ENCODE assay signal across 28 cellular contexts in genomic region chr11:75849917-75850316, GRCh38. TPM values are rescaled to one million over a fixed set of nuclear protein-coding genes. Genes with fewer than 3 reads are reported as not detected.
A peak's percentile ranks its signal among the peaks of the same experiment; 100 is the strongest.
DNase-seq lines count a peak whose midpoint lies in the region; ATAC-seq and TF ChIP-seq lines count a peak whose summit lies in the region.
"Had no signal": no experiment of that assay in that cellular context is flagged by ENCODE, and none has a peak within 500 bp of the region (broad histone marks: within the 10 kb centered on the region; RNA-seq: fewer than 3 reads in every experiment).

No MANE protein-coding gene starts in this region.

- ATAC-seq in GM19023 (IDR thresholded peaks at IDR 0.05; ENCODE audit: unreplicated experiment) = no peak
- no peak for ATAC-seq in upper lobe of left lung (ENCODE audit: low FRiP score in 2 of 2)
- ATAC-seq: activated T-cell treated with anti-CD3 and anti-CD28 coated beads, Interleukin-2, amount 50 U/mL, for 4 hours; HCT116; pancreas had no signal

- peaks cover 45% of the 10 kb centered on the region for H3K36me3 ChIP-seq in BLaER1
- H3K36me3 ChIP-seq in upper lobe of left lung = peaks cover 0 to 13% (median 3%) of the 10 kb centered on the region in 4 donors
- H3K36me3 ChIP-seq: brain microvascular endothelial cell, pancreas, right atrium auricular region had no signal

- no peak overlapping the region for H3K27ac ChIP-seq in BLaER1
- H3K27ac ChIP-seq in layer of hippocampus (ENCODE audit: low read depth, low read length) = peak overlapping the region; percentile 62
- peak overlapping the region in 1 of 4 donors; percentile 49 for H3K27ac ChIP-seq in upper lobe of left lung
- H3K27ac ChIP-seq: brain microvascular endothelial cell, epithelial cell of prostate, pancreas, Peyer's patch had no signal

- H3K9ac ChIP-seq in BLaER1 = no peak overlapping the region

- in situ Hi-C loops in SK-MEL-5 (cut with HindIII; ENCODE audit: low pct_unique_long_range_greater_than_20kb, low sequenced_read_pairs) = no loop called here

- H3K4me1 ChIP-seq in BLaER1 (peaks cover 14% of the 10 kb centered on the region; the same call in 1 of the 2 replicates), upper lobe of left lung (peaks cover 5 to 29% (median 22%) of the 10 kb centered on the region in 4 donors)

- no peak for TF ChIP-seq EP300 in upper lobe of left lung (IDR thresholded peaks at IDR 0.05)

- no peaks in the 10 kb centered on the region for H3K27me3 ChIP-seq in BLaER1
- H3K27me3 ChIP-seq in layer of hippocampus (ENCODE audit: control insufficient read depth, insufficient read depth, low read length) = no peaks in the 10 kb centered on the region
- no peaks in the 10 kb centered on the region for H3K27me3 ChIP-seq in upper lobe of left lung
- H3K27me3 ChIP-seq: brain microvascular endothelial cell, pancreas, Peyer's patch, right atrium auricular region had no signal

- peaks cover 54% of the 10 kb centered on the region for H4K20me1 ChIP-seq in BLaER1

- no peak for TF ChIP-seq POLR2A in upper lobe of left lung (IDR thresholded peaks at IDR 0.05)

- no peak for TF ChIP-seq CTCF in upper lobe of left lung (IDR thresholded peaks at IDR 0.05)

- H3K4me3 ChIP-seq in BLaER1 = no peak overlapping the region
- no peak overlapping the region for H3K4me3 ChIP-seq in upper lobe of left lung
- H3K4me3 ChIP-seq: pancreas, Peyer's patch, right atrium auricular region had no signal

- H3K4me2 ChIP-seq in BLaER1 = 0 out of 2 replicates have a peak overlapping the region, but pooled peaks have one; percentile 2

- peak; percentile 14 for DNase-seq in A172 (ENCODE audit: low spot score)
- peak; percentile 9 for DNase-seq in SK-MEL-5 (ENCODE audit: low read depth, low spot score)
- no peak for DNase-seq in NOMO-1 treated with dmso at 0.1 percent for 144 hours (lab: John Stamatoyannopoulos, UW; ENCODE audit: unreplicated experiment)
- DNase-seq in upper lobe of left lung = no peak
- no peak for DNase-seq in mucosa of gallbladder (ENCODE audit: low spot score)
- DNase-seq: activated CD4-positive, alpha-beta T cell treated with anti-CD3 and anti-CD28 coated beads for 4 hours; activated naive CD4-positive, alpha-beta T cell; activated T-cell treated with anti-CD3 and anti-CD28 coated beads, Interleukin-2, amount 50 U/mL, for 4 hours; brain microvascular endothelial cell; CD4-positive, alpha-beta memory T cell; effector CD4-positive, alpha-beta T cell; EL; islet precursor cell; NCI-H1092 treated with DMSO at 0.1 percent for 48 hours; NCI-H187; NCI-H2171 treated with DMSO at 0.1 percent for 48 hours; NCI-H524 treated with DMSO at 0.1 percent for 48 hours; pancreas; Peyer's patch; stimulated activated CD4-positive, alpha-beta T cell treated with anti-CD3 and anti-CD28 coated beads, Interleukin-2, amount 100 ng/mL, for 24 hours; substantia nigra; T-helper 2 cell had no signal

- H3K9me3 ChIP-seq in BLaER1 = peaks cover 6% of the 10 kb centered on the region
- H3K9me3 ChIP-seq in upper lobe of left lung = no peaks in the 10 kb centered on the region
- H3K9me3 ChIP-seq: pancreas, Peyer's patch, right atrium auricular region had no signal

RNA-seq across cellular contexts. Expression of gene UVRAG, which starts 34.9 kb away (rescaled TPM):
- total RNA-seq in A172 (2014; rRNA removed; shearing (Covaris generic)) = 19.3 and 21.8 TPM in 2 replicates
- 18.3 and 19.2 TPM in 2 replicates for total RNA-seq in SK-MEL-5 (2014; rRNA removed; shearing (Covaris generic))
- 10.3 and 13.5 TPM in 2 replicates for polyA plus RNA-seq in SK-MEL-5 (2015; cell fraction: cytosol; rRNA removed)
- 11.4 and 20.8 TPM in 2 replicates for polyA plus RNA-seq in SK-MEL-5 (2015; cell fraction: nucleus; rRNA removed)
- total RNA-seq in upper lobe of left lung = 10 to 100 TPM; 23.3 to 72.3 (median 28.5) TPM
- total RNA-seq in mucosa of gallbladder = 24.3 TPM

Comparison
In these comparisons a context has a peak if more than half of its experiments do, and no peak if none do; other contexts are left out.
1. DNase-seq: peak in A172 (single experiment) and SK-MEL-5 (single experiment); none in NOMO-1 treated with dmso at 0.1 percent for 144 hours (single experiment), upper lobe of left lung (0 of 2) and mucosa of gallbladder (single experiment).